ENCODE assay signal across 16 cellular contexts in the genomic region with DNA sequence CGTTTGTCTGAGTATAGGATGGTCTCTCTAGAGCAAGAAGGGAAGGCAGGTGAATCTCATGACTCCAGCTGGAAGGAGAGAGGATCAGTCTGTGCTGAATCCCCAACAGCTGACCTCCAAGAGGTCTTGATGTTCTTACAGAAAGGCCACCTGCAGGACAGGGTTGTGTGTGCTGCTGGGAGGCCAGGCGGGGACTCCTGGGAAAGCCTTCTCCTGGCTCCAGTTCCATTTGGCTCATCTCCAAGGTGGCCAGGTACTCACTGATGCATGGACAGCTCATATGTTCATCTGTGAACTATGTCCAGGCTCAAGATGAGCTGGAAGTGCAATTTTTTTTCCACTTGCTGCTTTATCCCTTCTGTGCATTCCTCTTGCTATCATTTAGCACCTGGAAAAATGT.
DNase-seq lines count a peak whose midpoint lies in the region; ATAC-seq and TF ChIP-seq lines count a peak whose summit lies in the region.
"Had no signal": no experiment of that assay in that cellular context is flagged by ENCODE, and none has a peak within 500 bp of the region (broad histone marks: within the 10 kb centered on the region; RNA-seq: fewer than 3 reads in every experiment).

No MANE protein-coding gene starts in this region.

- no peaks in the 10 kb centered on the region for H3K9me3 Mint-ChIP-seq in activated CD4-positive, alpha-beta T cell treated with anti-CD3 and anti-CD28 coated beads, Interleukin-2, amount 10 ng/mL, durations not matched to agents 7 days and 5 days
- H3K9me3 Mint-ChIP-seq in WTC11, result peaks cover 88% of the 10 kb centered on the region

- no peak overlapping the region for H3K4me3 Mint-ChIP-seq in activated CD4-positive, alpha-beta T cell treated with anti-CD3 and anti-CD28 coated beads, Interleukin-2, amount 10 ng/mL, durations not matched to agents 7 days and 5 days
- H3K4me3 Mint-ChIP-seq in WTC11, result no peak overlapping the region
- H3K4me3 Mint-ChIP-seq: T-helper 17 cell had no signal

- no peak for ATAC-seq in WTC11
- ATAC-seq: T-helper 17 cell had no signal

- POLR2A ChIA-PET in activated CD4-positive, alpha-beta T cell treated with anti-CD3 and anti-CD28 coated beads, Interleukin-2, amount 10 ng/mL, durations not matched to agents 7 days and 5 days (lab: Charles Lee), result no interaction called here
- POLR2A ChIA-PET in WTC11 (lab: Charles Lee), result no interaction called here

- DNase-seq in DMS153 (lab: John Stamatoyannopoulos, UW), result peak; percentile 25
- no peak for DNase-seq in DMS153 treated with DMSO at 0.1 percent for 48 hours (lab: John Stamatoyannopoulos, UW; ENCODE audit: unreplicated experiment)
- peak; percentile 1 for DNase-seq in NCI-H2029 treated with DMSO at 0.1 percent for 48 hours (lab: John Stamatoyannopoulos, UW)
- peak; percentile 20 for DNase-seq in RPMI8226
- peak; percentile 37 to 44 for DNase-seq in thyroid gland
- no peak for DNase-seq in activated CD4-positive, alpha-beta T cell treated with anti-CD3 and anti-CD28 coated beads, Interleukin-2, amount 10 ng/mL, durations not matched to agents 7 days and 5 days
- no peak for DNase-seq in WTC11 (ENCODE audit: low spot score)
- DNase-seq in NCI-H1436 (lab: John Stamatoyannopoulos, UW), result no peak
- DNase-seq: 8988T, DMS53, Kasumi-1, NCI-H1105, NCI-H1930, NCI-H510A treated with DMSO at 0.1 percent for 48 hours, T-helper 17 cell had no signal

- no peaks in the 10 kb centered on the region for H3K4me1 ChIP-seq in thyroid gland

- no peak overlapping the region for H3K27ac Mint-ChIP-seq in activated CD4-positive, alpha-beta T cell treated with anti-CD3 and anti-CD28 coated beads, Interleukin-2, amount 10 ng/mL, durations not matched to agents 7 days and 5 days
- H3K27ac Mint-ChIP-seq in WTC11, result no peak overlapping the region
- H3K27ac Mint-ChIP-seq: T-helper 17 cell had no signal

- H3K4me3 ChIP-seq in thyroid gland (replicated peaks in 1 of 3), result no peak overlapping the region

- WGBS in thyroid gland, 2 donors, result 45 to 57% methylated on average over 2 of the region's 2 CpGs

- no peak overlapping the region for H3K27ac ChIP-seq in thyroid gland
- H3K27ac ChIP-seq: RWPE1 had no signal

- H3K27me3 Mint-ChIP-seq in activated CD4-positive, alpha-beta T cell treated with anti-CD3 and anti-CD28 coated beads, Interleukin-2, amount 10 ng/mL, durations not matched to agents 7 days and 5 days, result no peaks in the 10 kb centered on the region
- peaks cover 16% of the 10 kb centered on the region for H3K27me3 Mint-ChIP-seq in WTC11 (ENCODE audit: low read depth)
- H3K27me3 Mint-ChIP-seq: T-helper 17 cell had no signal

- TF ChIP-seq CTCF in thyroid gland (IDR thresholded peaks at IDR 0.05), result no peak
- TF ChIP-seq CTCF in WTC11 (IDR thresholded peaks at IDR 0.05), result no peak

- TF ChIP-seq POLR2A in thyroid gland (IDR thresholded peaks at IDR 0.05), result no peak

- H3K27me3 ChIP-seq in thyroid gland, result no peaks in the 10 kb centered on the region

- H3K36me3 ChIP-seq in thyroid gland, result no peaks in the 10 kb centered on the region

- no peaks in the 10 kb centered on the region for H3K9me3 ChIP-seq in thyroid gland

- H3K4me1 Mint-ChIP-seq in activated CD4-positive, alpha-beta T cell treated with anti-CD3 and anti-CD28 coated beads, Interleukin-2, amount 10 ng/mL, durations not matched to agents 7 days and 5 days, result no peaks in the 10 kb centered on the region
- no peaks in the 10 kb centered on the region for H3K4me1 Mint-ChIP-seq in WTC11
- H3K4me1 Mint-ChIP-seq: T-helper 17 cell had no signal

- CTCF ChIA-PET in activated CD4-positive, alpha-beta T cell treated with anti-CD3 and anti-CD28 coated beads, Interleukin-2, amount 10 ng/mL, durations not matched to agents 7 days and 5 days (lab: Charles Lee), result no interaction called here
- CTCF ChIA-PET in WTC11 (lab: Charles Lee), result no interaction called here

- no peaks in the 10 kb centered on the region for H3K36me3 Mint-ChIP-seq in activated CD4-positive, alpha-beta T cell treated with anti-CD3 and anti-CD28 coated beads, Interleukin-2, amount 10 ng/mL, durations not matched to agents 7 days and 5 days (ENCODE audit: low read depth)
- peaks cover 66% of the 10 kb centered on the region for H3K36me3 Mint-ChIP-seq in WTC11

- intact Hi-C loops in thyroid gland (cut with DNase I), result no loop called here

TF ChIP-seq in WTC11, 78 proteins besides CTCF, POLR2A, EP300 and RAD21 (continues in another document):
- TF ChIP-seq NR2C2 (CRISPR knock-in tag; IDR thresholded peaks at IDR 0.05) (no peak), ZNF416 (CRISPR knock-in tag; IDR thresholded peaks at IDR 0.05) (no peak), CBFB (CRISPR knock-in tag; IDR thresholded peaks at IDR 0.05; ENCODE audit: low read depth) (no peak), ZNF263 (CRISPR knock-in tag; IDR thresholded peaks at IDR 0.05; ENCODE audit: low read depth) (no peak), FOXK1 (CRISPR knock-in tag; IDR thresholded peaks at IDR 0.05) (no peak), ATF1 (CRISPR knock-in tag; IDR thresholded peaks at IDR 0.05) (no peak), ZNF423 (CRISPR knock-in tag; IDR thresholded peaks at IDR 0.05) (no peak), ZNF317 (CRISPR knock-in tag; IDR thresholded peaks at IDR 0.05; ENCODE audit: borderline replicate concordance, low read depth) (no peak), SMAD4 (CRISPR knock-in tag; IDR thresholded peaks at IDR 0.05) (no peak), ZNF671 (CRISPR knock-in tag; IDR thresholded peaks at IDR 0.05) (no peak)
- TF ChIP-seq, protein P1, sequence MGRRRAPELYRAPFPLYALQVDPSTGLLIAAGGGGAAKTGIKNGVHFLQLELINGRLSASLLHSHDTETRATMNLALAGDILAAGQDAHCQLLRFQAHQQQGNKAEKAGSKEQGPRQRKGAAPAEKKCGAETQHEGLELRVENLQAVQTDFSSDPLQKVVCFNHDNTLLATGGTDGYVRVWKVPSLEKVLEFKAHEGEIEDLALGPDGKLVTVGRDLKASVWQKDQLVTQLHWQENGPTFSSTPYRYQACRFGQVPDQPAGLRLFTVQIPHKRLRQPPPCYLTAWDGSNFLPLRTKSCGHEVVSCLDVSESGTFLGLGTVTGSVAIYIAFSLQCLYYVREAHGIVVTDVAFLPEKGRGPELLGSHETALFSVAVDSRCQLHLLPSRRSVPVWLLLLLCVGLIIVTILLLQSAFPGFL (CRISPR knock-in tag; IDR thresholded peaks at IDR 0.05; ENCODE audit: borderline replicate concordance), result no peak
- TF ChIP-seq, protein P2, sequence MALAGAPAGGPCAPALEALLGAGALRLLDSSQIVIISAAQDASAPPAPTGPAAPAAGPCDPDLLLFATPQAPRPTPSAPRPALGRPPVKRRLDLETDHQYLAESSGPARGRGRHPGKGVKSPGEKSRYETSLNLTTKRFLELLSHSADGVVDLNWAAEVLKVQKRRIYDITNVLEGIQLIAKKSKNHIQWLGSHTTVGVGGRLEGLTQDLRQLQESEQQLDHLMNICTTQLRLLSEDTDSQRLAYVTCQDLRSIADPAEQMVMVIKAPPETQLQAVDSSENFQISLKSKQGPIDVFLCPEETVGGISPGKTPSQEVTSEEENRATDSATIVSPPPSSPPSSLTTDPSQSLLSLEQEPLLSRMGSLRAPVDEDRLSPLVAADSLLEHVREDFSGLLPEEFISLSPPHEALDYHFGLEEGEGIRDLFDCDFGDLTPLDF (CRISPR knock-in tag; IDR thresholded peaks at IDR 0.05), result no peak
- TF ChIP-seq, protein P3, sequence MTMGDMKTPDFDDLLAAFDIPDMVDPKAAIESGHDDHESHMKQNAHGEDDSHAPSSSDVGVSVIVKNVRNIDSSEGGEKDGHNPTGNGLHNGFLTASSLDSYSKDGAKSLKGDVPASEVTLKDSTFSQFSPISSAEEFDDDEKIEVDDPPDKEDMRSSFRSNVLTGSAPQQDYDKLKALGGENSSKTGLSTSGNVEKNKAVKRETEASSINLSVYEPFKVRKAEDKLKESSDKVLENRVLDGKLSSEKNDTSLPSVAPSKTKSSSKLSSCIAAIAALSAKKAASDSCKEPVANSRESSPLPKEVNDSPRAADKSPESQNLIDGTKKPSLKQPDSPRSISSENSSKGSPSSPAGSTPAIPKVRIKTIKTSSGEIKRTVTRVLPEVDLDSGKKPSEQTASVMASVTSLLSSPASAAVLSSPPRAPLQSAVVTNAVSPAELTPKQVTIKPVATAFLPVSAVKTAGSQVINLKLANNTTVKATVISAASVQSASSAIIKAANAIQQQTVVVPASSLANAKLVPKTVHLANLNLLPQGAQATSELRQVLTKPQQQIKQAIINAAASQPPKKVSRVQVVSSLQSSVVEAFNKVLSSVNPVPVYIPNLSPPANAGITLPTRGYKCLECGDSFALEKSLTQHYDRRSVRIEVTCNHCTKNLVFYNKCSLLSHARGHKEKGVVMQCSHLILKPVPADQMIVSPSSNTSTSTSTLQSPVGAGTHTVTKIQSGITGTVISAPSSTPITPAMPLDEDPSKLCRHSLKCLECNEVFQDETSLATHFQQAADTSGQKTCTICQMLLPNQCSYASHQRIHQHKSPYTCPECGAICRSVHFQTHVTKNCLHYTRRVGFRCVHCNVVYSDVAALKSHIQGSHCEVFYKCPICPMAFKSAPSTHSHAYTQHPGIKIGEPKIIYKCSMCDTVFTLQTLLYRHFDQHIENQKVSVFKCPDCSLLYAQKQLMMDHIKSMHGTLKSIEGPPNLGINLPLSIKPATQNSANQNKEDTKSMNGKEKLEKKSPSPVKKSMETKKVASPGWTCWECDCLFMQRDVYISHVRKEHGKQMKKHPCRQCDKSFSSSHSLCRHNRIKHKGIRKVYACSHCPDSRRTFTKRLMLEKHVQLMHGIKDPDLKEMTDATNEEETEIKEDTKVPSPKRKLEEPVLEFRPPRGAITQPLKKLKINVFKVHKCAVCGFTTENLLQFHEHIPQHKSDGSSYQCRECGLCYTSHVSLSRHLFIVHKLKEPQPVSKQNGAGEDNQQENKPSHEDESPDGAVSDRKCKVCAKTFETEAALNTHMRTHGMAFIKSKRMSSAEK (CRISPR knock-in tag; IDR thresholded peaks at IDR 0.05; ENCODE audit: borderline replicate concordance), result no peak
- TF ChIP-seq, protein P4, sequence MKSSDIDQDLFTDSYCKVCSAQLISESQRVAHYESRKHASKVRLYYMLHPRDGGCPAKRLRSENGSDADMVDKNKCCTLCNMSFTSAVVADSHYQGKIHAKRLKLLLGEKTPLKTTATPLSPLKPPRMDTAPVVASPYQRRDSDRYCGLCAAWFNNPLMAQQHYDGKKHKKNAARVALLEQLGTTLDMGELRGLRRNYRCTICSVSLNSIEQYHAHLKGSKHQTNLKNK (CRISPR knock-in tag; IDR thresholded peaks at IDR 0.05), result no peak

Comparison
In these comparisons a context has a peak if more than half of its experiments do, and no peak if none do; other contexts are left out.
1. DNase-seq: peak in DMS153 (single experiment), NCI-H2029 treated with DMSO at 0.1 percent for 48 hours (single experiment), RPMI8226 (single experiment) and thyroid gland (2 of 2); none in DMS153 treated with DMSO at 0.1 percent for 48 hours (single experiment), activated CD4-positive, alpha-beta T cell treated with anti-CD3 and anti-CD28 coated beads, Interleukin-2, amount 10 ng/mL, durations not matched to agents 7 days and 5 days (single experiment), WTC11 (single experiment) and NCI-H1436 (single experiment).